Comparison of ENCODE assay signal across 1 cellular context in the genomic region with DNA sequence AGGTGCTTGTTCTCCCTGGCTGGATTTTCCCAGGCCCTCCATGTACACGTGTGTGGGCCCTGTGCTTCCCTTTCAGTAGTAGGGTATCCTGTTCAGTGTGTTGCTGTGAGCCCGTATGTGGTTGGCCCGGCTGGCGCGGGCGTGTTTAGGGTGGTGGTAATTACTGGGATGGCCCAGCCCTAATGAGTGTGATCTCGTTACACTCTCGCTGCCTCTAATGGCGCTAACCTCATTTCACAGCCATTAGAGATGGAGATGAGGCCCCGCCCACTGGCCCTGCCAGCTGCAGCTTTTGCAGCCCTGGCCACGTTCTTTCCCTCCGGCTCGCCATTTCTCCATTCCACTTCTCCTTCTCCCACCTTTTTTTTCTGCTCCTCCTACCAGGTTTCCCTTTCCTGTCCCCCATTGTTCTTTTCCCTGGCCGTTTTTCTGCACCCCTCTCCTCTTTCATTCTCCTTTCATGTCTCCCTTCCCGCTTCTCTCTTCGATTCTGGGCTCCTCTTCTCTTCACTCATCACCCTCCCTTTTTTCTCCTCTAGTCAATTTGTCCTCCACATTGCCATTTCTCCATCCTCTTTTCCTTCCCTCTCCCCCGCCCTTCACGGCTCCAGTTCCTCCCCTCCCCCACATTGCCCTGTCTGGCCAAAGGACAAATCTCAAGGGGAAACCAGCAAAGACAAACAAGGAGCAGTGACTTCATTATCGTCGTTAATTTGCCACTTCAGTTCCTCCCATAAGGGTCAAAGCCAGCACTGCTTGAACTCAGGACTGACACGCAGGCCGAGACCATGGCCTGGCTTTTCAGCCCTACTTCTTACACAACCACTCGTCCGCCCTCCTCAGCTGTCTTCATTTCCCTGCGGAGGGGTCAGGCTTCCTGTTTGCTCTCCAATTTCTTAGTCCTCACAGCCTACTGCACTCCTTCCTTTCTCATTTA.
TF ChIP-seq lines count a peak whose summit lies in the region.

No MANE protein-coding gene starts in this region.

TF ChIP-seq in IMR-90, 13 proteins besides CTCF, POLR2A, EP300 and RAD21:
- TF ChIP-seq MAZ (IDR thresholded peaks at IDR 0.05; ENCODE audit: borderline replicate concordance, low read depth, low read length) (no peak), CEBPB (IDR thresholded peaks at IDR 0.05; ENCODE audit: low read depth, low read length) (no peak), CHD1 (IDR thresholded peaks at IDR 0.05; ENCODE audit: low read depth, low read length) (no peak), BHLHE40 (IDR thresholded peaks at IDR 0.05; ENCODE audit: low read depth, low read length) (no peak), MXI1 (IDR thresholded peaks at IDR 0.05; ENCODE audit: borderline replicate concordance, low read depth, low read length) (no peak), RFX5 (IDR thresholded peaks at IDR 0.05; ENCODE audit: low read depth, low read length) (no peak), USF2 (IDR thresholded peaks at IDR 0.05; ENCODE audit: low read depth, low read length) (no peak), FOS (IDR thresholded peaks at IDR 0.05; ENCODE audit: low read depth, low read length) (no peak), NFE2L2 (IDR thresholded peaks at IDR 0.05; ENCODE audit: low read depth, low read length) (no peak), SMC3 (IDR thresholded peaks at IDR 0.05; ENCODE audit: low read depth, low read length) (no peak), MAFK (IDR thresholded peaks at IDR 0.05; ENCODE audit: low read depth, low read length) (no peak), RCOR1 (IDR thresholded peaks at IDR 0.05; ENCODE audit: insufficient replicate concordance, low read length) (no peak), ELK1 (IDR thresholded peaks at IDR 0.05; ENCODE audit: borderline replicate concordance, low read depth, low read length) (no peak)
